10 cellular contexts compared by ENCODE assay signal in genomic region chr19:6278051-6278450, GRCh38. TPM values are rescaled to one million over a fixed set of nuclear protein-coding genes. Genes with fewer than 3 reads are reported as not detected.
DNase-seq lines count a peak whose midpoint lies in the region; ATAC-seq, FAIRE-seq and TF ChIP-seq lines count a peak whose summit lies in the region.
"Had no signal": no experiment of that assay in that cellular context is flagged by ENCODE, and none has a peak within 500 bp of the region (broad histone marks: within the 10 kb centered on the region; RNA-seq: fewer than 3 reads in every experiment).

No MANE protein-coding gene starts in this region.

- no peak for TF ChIP-seq CTCF in DND-41 (IDR thresholded peaks at IDR 0.05; ENCODE audit: borderline replicate concordance, extremely low read depth, low read length, poor library complexity, severe bottlenecking)
- no peak for TF ChIP-seq CTCF in PC-3 (conservative IDR thresholded peaks at IDR 0.05; ENCODE audit: low read depth, low read length)
- TF ChIP-seq CTCF in endothelial cell of umbilical vein (IDR thresholded peaks at IDR 0.05; ENCODE audit: extremely low read depth in 1 of 2, insufficient read depth in 1 of 2, low read depth in 1 of 2, low read length in 2 of 2): no peak

- H3K9me3 ChIP-seq in DND-41 (ENCODE audit: insufficient read depth, low read length, severe bottlenecking): no peaks in the 10 kb centered on the region
- H3K9me3 ChIP-seq in PC-3 (ENCODE audit: low read length): no peaks in the 10 kb centered on the region
- no peaks in the 10 kb centered on the region for H3K9me3 ChIP-seq in endothelial cell of umbilical vein (replicated peaks; ENCODE audit: control insufficient read depth, insufficient read depth, low read length)

- POLR2A ChIA-PET in PC-3 (lab: Charles Lee; ENCODE audit: unreplicated experiment): no interaction called here
- POLR2A ChIA-PET in endothelial cell of umbilical vein (lab: Charles Lee): no interaction called here

- H3K36me3 ChIP-seq in DND-41 (ENCODE audit: insufficient read depth, low read length): peaks cover 39% of the 10 kb centered on the region
- H3K36me3 ChIP-seq in PC-3 (ENCODE audit: low read depth, low read length): no peaks in the 10 kb centered on the region; the same call in 1 of the 2 replicates
- no peaks in the 10 kb centered on the region for H3K36me3 ChIP-seq in endothelial cell of umbilical vein (ENCODE audit: control insufficient read depth in 2 of 2, extremely low read depth in 1 of 2, insufficient read depth in 2 of 2, low read length in 2 of 2)
- no peaks in the 10 kb centered on the region for H3K36me3 ChIP-seq in rectal smooth muscle tissue (ENCODE audit: control insufficient read depth, insufficient read depth, low read length)

- CTCF ChIA-PET in PC-3 (lab: Charles Lee) (no interaction called here), endothelial cell of umbilical vein (lab: Charles Lee) (interaction anchor here (1.6 to 2.5 kb wide), 3 partner anchors 10 to 59 kb away, joined by 6 to 19 read pairs (median 10); no protein-coding TSS in a partner anchor)

- FAIRE-seq in endothelial cell of umbilical vein (lab: Jason Lieb, UNC) (no peak), GM12892 (lab: Jason Lieb, UNC) (no peak)

- H3K27ac ChIP-seq in DND-41 (ENCODE audit: low read length) (0 out of 2 replicates have a peak overlapping the region, but pooled peaks have one; percentile 20), PC-3 (ENCODE audit: low read length) (no peak overlapping the region), endothelial cell of umbilical vein (ENCODE audit: insufficient read depth, low read depth, low read length) (no peak overlapping the region), rectal smooth muscle tissue (ENCODE audit: low read depth, low read length) (peak overlapping the region; percentile 14)

- H3K9me1 ChIP-seq in endothelial cell of umbilical vein (replicated peaks; ENCODE audit: control insufficient read depth, extremely low read depth, insufficient read depth, low read length): no peaks in the 10 kb centered on the region

- peaks cover 6% of the 10 kb centered on the region for H3F3A ChIP-seq in PC-3 (ENCODE audit: low read length, unreplicated experiment)

- no peak for DNase-seq in DND-41
- DNase-seq in PC-3: no peak
- DNase-seq in endothelial cell of umbilical vein (ENCODE audit: low read depth, low spot score): no peak
- no peak for DNase-seq in superior temporal gyrus (ENCODE audit: extremely low spot score)
- no peak for DNase-seq in NCI-H1092 (lab: John Stamatoyannopoulos, UW)
- no peak for DNase-seq in SW 1271 (lab: John Stamatoyannopoulos, UW)
- no peak for DNase-seq in GM12892 (ENCODE audit: insufficient read length)
- DNase-seq: activated CD8-positive, alpha-beta memory T cell treated with anti-CD3 and anti-CD28 coated beads, Interleukin-2, amount 50 U/mL, for 4 hours; NCI-H524 treated with DMSO at 0.1 percent for 48 hours had no signal

- H3K4me2 ChIP-seq in DND-41 (ENCODE audit: insufficient read depth, low read length) (peak overlapping the region; percentile 99), PC-3 (ENCODE audit: low read length) (peak overlapping the region; percentile 40; the same call in 1 of the 2 replicates), endothelial cell of umbilical vein (ENCODE audit: insufficient read depth, low read length) (peak overlapping the region; percentile 71)

- ATAC-seq in DND-41 (ENCODE audit: insufficient read depth, low read depth) (no peak), PC-3 (no peak)

- no TSS peak for BruUV-seq in PC-3 (replicated peaks; lab: Mats Ljungman, UMichigan)
- no TSS peak for BruUV-seq in endothelial cell of umbilical vein (replicated peaks; lab: Mats Ljungman, UMichigan)

- H3K4me3 ChIP-seq in DND-41 (ENCODE audit: low read depth in 1 of 2, low read length in 2 of 2) (peak overlapping the region in 1 of 2 experiments; percentile 98; a peak in 3 of 4 replicates), PC-3 (ENCODE audit: low read length) (no peak overlapping the region; the same call in 1 of the 2 replicates), endothelial cell of umbilical vein (replicated peaks in 1 of 3; ENCODE audit: insufficient read depth in 1 of 3, low read depth in 1 of 3, low read length in 3 of 3) (peak overlapping the region in 2 of 3 experiments; percentile 82 to 90), rectal smooth muscle tissue (ENCODE audit: low read length) (peak overlapping the region; percentile 73)

- H3K9ac ChIP-seq in DND-41 (ENCODE audit: low read depth, low read length) (peak overlapping the region; percentile 35), PC-3 (ENCODE audit: low read length) (no peak overlapping the region), endothelial cell of umbilical vein (replicated peaks; ENCODE audit: extremely low read depth, insufficient read depth, low read length) (peak overlapping the region; percentile 91), rectal smooth muscle tissue (ENCODE audit: low read length) (no peak overlapping the region)

- H3K4me1 ChIP-seq in DND-41 (ENCODE audit: insufficient read depth, low read length) (peaks cover 42% of the 10 kb centered on the region), PC-3 (ENCODE audit: insufficient read depth, low read length) (peaks cover 39% of the 10 kb centered on the region), endothelial cell of umbilical vein (ENCODE audit: control insufficient read depth, extremely low read depth, insufficient read depth, low read length) (peaks cover 59% of the 10 kb centered on the region), rectal smooth muscle tissue (ENCODE audit: control insufficient read depth, insufficient read depth, low read length) (peaks cover 41% of the 10 kb centered on the region)

- intact Hi-C loops in PC-3 (cut with micrococcal nuclease): no loop called here
- intact Hi-C loops in endothelial cell of umbilical vein (cut with micrococcal nuclease): no loop called here

- peaks cover 63% of the 10 kb centered on the region for H4K20me1 ChIP-seq in DND-41 (ENCODE audit: insufficient read depth, low read length)
- H4K20me1 ChIP-seq in PC-3 (ENCODE audit: low read length): peaks cover 6% of the 10 kb centered on the region; the same call in 1 of the 2 replicates
- H4K20me1 ChIP-seq in endothelial cell of umbilical vein (replicated peaks; ENCODE audit: control insufficient read depth, extremely low read depth, insufficient read depth, low read length): no peaks in the 10 kb centered on the region

- H3K27me3 ChIP-seq in DND-41 (ENCODE audit: insufficient read depth, low read length, poor library complexity) (no peaks in the 10 kb centered on the region), PC-3 (ENCODE audit: low read length) (no peaks in the 10 kb centered on the region), endothelial cell of umbilical vein (ENCODE audit: control insufficient read depth in 2 of 2, insufficient read depth in 2 of 2, low read length in 2 of 2) (no peaks in the 10 kb centered on the region), rectal smooth muscle tissue (ENCODE audit: control insufficient read depth, insufficient read depth, low read length) (no peaks in the 10 kb centered on the region)

- no peak for TF ChIP-seq POLR2A in endothelial cell of umbilical vein (IDR thresholded peaks at IDR 0.05; ENCODE audit: low read depth, low read length)
- no peak for TF ChIP-seq POLR2A in GM12892 (IDR thresholded peaks at IDR 0.05; ENCODE audit: low read depth, low read length)

- no peak overlapping the region for H2AFZ ChIP-seq in DND-41 (ENCODE audit: low read depth, low read length)
- H2AFZ ChIP-seq in PC-3 (ENCODE audit: low read length): no peak overlapping the region
- no peak overlapping the region for H2AFZ ChIP-seq in endothelial cell of umbilical vein (ENCODE audit: low read depth, low read length)

- dilution Hi-C loops in endothelial cell of umbilical vein (cut with MboI; ENCODE audit: extremely low pct_ligation_motif_present, low sequenced_read_pairs): loop anchor here (10.0 kb wide), 1 partner anchor 53 kb away; no protein-coding TSS in a partner anchor

- H3K9me2 ChIP-seq in PC-3 (replicated peaks; ENCODE audit: low read length): no peaks in the 10 kb centered on the region

- peaks cover 68% of the 10 kb centered on the region for H3K79me2 ChIP-seq in DND-41 (ENCODE audit: insufficient read depth, low read length)
- peaks cover 59% of the 10 kb centered on the region for H3K79me2 ChIP-seq in PC-3 (ENCODE audit: low read length)
- peaks cover 56% of the 10 kb centered on the region for H3K79me2 ChIP-seq in endothelial cell of umbilical vein (ENCODE audit: control insufficient read depth, insufficient read depth, low read length)

TF ChIP-seq in endothelial cell of umbilical vein, 7 proteins besides CTCF, POLR2A, EP300 and RAD21 (continues in another document):
- TF ChIP-seq EZH2 (IDR thresholded peaks at IDR 0.05; ENCODE audit: borderline replicate concordance, low read depth, low read length, severe bottlenecking) (no peak), JUN (IDR thresholded peaks at IDR 0.05; ENCODE audit: borderline replicate concordance, insufficient read depth, insufficient read length, low read depth) (no peak), MYC (IDR thresholded peaks at IDR 0.05; ENCODE audit: low read depth, low read length) (no peak)

RNA-seq across cellular contexts. Expression of gene MLLT1, which starts 1.7 kb away (rescaled TPM):
- total RNA-seq in PC-3 (2014; rRNA removed) (29.0 and 36.5 TPM in 2 replicates), endothelial cell of umbilical vein (79.2 and 84.8 TPM in 2 replicates)
- 43.9 and 52.9 TPM in 2 replicates for polyA plus RNA-seq in endothelial cell of umbilical vein
- polyA plus RNA-seq in endothelial cell of umbilical vein (2011; cell fraction: cytosol; rRNA removed): 32.5 and 45.8 TPM in 2 replicates
- polyA plus RNA-seq in endothelial cell of umbilical vein (2011; cell fraction: nucleus; rRNA removed): 62.0 and 69.5 TPM in 2 replicates
- polyA plus RNA-seq in endothelial cell of umbilical vein (2012): 37.9 and 50.9 TPM in 2 replicates
- 34.3 and 51.6 TPM in 2 replicates for polyA minus RNA-seq in endothelial cell of umbilical vein
- 63.8 TPM for polyA minus RNA-seq in endothelial cell of umbilical vein (2011; cell fraction: cytosol; rRNA and poly(A)+ RNA removed)
- polyA minus RNA-seq in endothelial cell of umbilical vein (2011; cell fraction: nucleus; rRNA and poly(A)+ RNA removed): 17.7 and 33.5 TPM in 2 replicates
- polyA plus RNA-seq in GM12892 (2012; ENCODE audit: missing spikeins): 7.4 TPM

RNA-seq across cellular contexts. Expression of gene ACER1, which starts 55.4 kb away (rescaled TPM):
- total RNA-seq in PC-3 (2014; rRNA removed) (not detected in 2 replicates), endothelial cell of umbilical vein (not detected in 2 replicates)
- 0.04 TPM in 1 of 2 replicates, not detected in the other for polyA plus RNA-seq in endothelial cell of umbilical vein
- polyA plus RNA-seq in endothelial cell of umbilical vein (2011; cell fraction: cytosol; rRNA removed): 0.05 TPM in 1 of 2 replicates, not detected in the other
- polyA plus RNA-seq in endothelial cell of umbilical vein (2011; cell fraction: nucleus; rRNA removed): not detected in 2 replicates
- polyA plus RNA-seq in endothelial cell of umbilical vein (2012): not detected in 2 replicates
- polyA minus RNA-seq in endothelial cell of umbilical vein: 0.51 TPM in 1 of 2 replicates, not detected in the other
- polyA minus RNA-seq in endothelial cell of umbilical vein (2011; cell fraction: cytosol; rRNA and poly(A)+ RNA removed): not detected
- polyA minus RNA-seq in endothelial cell of umbilical vein (2011; cell fraction: nucleus; rRNA and poly(A)+ RNA removed): not detected in 2 replicates
- polyA plus RNA-seq in GM12892 (2012; ENCODE audit: missing spikeins): not detected

Comparison
In these comparisons a context has a peak if more than half of its experiments do, and no peak if none do; other contexts are left out.
1. H3K27ac ChIP-seq: peak in DND-41 (single experiment) and rectal smooth muscle tissue (single experiment); none in PC-3 (single experiment) and endothelial cell of umbilical vein (single experiment).
2. H3K4me2 ChIP-seq: peak in every context shown above with its lines; median percentile 99 in DND-41; 71 in endothelial cell of umbilical vein; 40 in PC-3.
3. H3K9ac ChIP-seq: peak in DND-41 (single experiment) and endothelial cell of umbilical vein (single experiment); none in PC-3 (single experiment) and rectal smooth muscle tissue (single experiment).